Comparison of ENCODE assay signal across 10 cellular contexts in genomic region chr15:40846846-40847224, GRCh38. TPM values are rescaled to one million over a fixed set of nuclear protein-coding genes. Genes with fewer than 3 reads are reported as not detected.
DNase-seq lines count a peak whose midpoint lies in the region; ATAC-seq, FAIRE-seq and TF ChIP-seq lines count a peak whose summit lies in the region.
"Had no signal": no experiment of that assay in that cellular context is flagged by ENCODE, and none has a peak within 500 bp of the region (broad histone marks: within the 10 kb centered on the region; RNA-seq: fewer than 3 reads in every experiment).

No MANE protein-coding gene starts in this region.

- TF ChIP-seq RAD21 in GM12878 (IDR thresholded peaks at IDR 0.05; ENCODE audit: insufficient read depth, low read depth, low read length), result no peak

- H3K27ac Mint-ChIP-seq in CD4-positive, alpha-beta T cell, result peak overlapping the region; percentile 0
- peak overlapping the region; percentile 6 to 92 (median 88) for H3K27ac Mint-ChIP-seq in naive B cell
- no peak overlapping the region for H3K27ac Mint-ChIP-seq in activated naive CD4-positive, alpha-beta T cell treated with anti-CD3 and anti-CD28 coated beads, Interleukin-2, amount 50 U/mL, for 72 hours

- H3K4me1 ChIP-seq in GM12878 (ENCODE audit: control insufficient read depth, insufficient read depth, low read length), result peaks cover 26% of the 10 kb centered on the region

- no TSS peak for BruUV-seq in GM12878 (replicated peaks; lab: Mats Ljungman, UMichigan)

- peaks cover 9% of the 10 kb centered on the region for H3K27me3 Mint-ChIP-seq in CD4-positive, alpha-beta T cell
- no peaks in the 10 kb centered on the region for H3K27me3 Mint-ChIP-seq in naive B cell

- CTCF ChIA-PET in CD4-positive, alpha-beta T cell (lab: Charles Lee), result no interaction called here
- CTCF ChIA-PET in GM12878 (lab: Yijun Ruan, JAX), result interaction anchor here (0.9 to 8.8 kb wide), 11 partner anchors 12 to 167 kb away, joined by 3 to 140 read pairs (median 5); partner anchors contain the start of genes DNAJC17, VPS18 and ZFYVE19

- H2AFZ ChIP-seq in GM12878 (ENCODE audit: control insufficient read depth, low read depth, low read length), result peak overlapping the region; percentile 13

- no peak overlapping the region for H3K4me3 Mint-ChIP-seq in CD4-positive, alpha-beta T cell
- H3K4me3 Mint-ChIP-seq in naive B cell, result peak overlapping the region in 6 of 8 donors; percentile 2 to 91 (median 56)

- H3K27ac ChIP-seq in CD4-positive, alpha-beta T cell (ENCODE audit: low read depth, low read length), result no peak overlapping the region
- H3K27ac ChIP-seq in GM12878 (ENCODE audit: control insufficient read depth, insufficient read depth), result peak overlapping the region; percentile 76
- H3K27ac ChIP-seq: brain microvascular endothelial cell had no signal

- no peaks in the 10 kb centered on the region for H3K79me2 ChIP-seq in GM12878 (ENCODE audit: control insufficient read depth, insufficient read depth, low read length)

- H3K4me2 ChIP-seq in GM12878 (ENCODE audit: control insufficient read depth, insufficient read depth), result peak overlapping the region; percentile 86

- intact Hi-C loops in CD4-positive, alpha-beta T cell (cut with DNase I, micrococcal nuclease), result no loop called here
- intact Hi-C loops in GM12878 (cut with micrococcal nuclease; ENCODE audit: unreplicated experiment), result loop anchor here (5.0 to 10.0 kb wide), 2 partner anchors 40 to 268 kb away; partner anchors contain the start of genes DNAJC17, INO80 and ZFYVE19

- in situ Hi-C loops in GM12878 (cut with MboI), result no loop called here

- no peaks in the 10 kb centered on the region for H3K9me3 ChIP-seq in CD4-positive, alpha-beta T cell (ENCODE audit: control insufficient read depth, low read length)
- H3K9me3 ChIP-seq in GM12878 (replicated peaks; ENCODE audit: control insufficient read depth, insufficient read depth, low read length), result no peaks in the 10 kb centered on the region

- TF ChIP-seq EP300 in GM12878 (IDR thresholded peaks at IDR 0.05; ENCODE audit: borderline replicate concordance in 1 of 2, control insufficient read depth in 1 of 2, low read depth in 2 of 2, low read length in 2 of 2), result no peak

- FAIRE-seq in GM12878 (lab: Jason Lieb, UNC), result no peak

- no peaks in the 10 kb centered on the region for H3K27me3 ChIP-seq in CD4-positive, alpha-beta T cell (ENCODE audit: control insufficient read depth, insufficient read depth, low read length)
- peaks cover 1 to 3% of the 10 kb centered on the region in 2 experiments; a peak in 1 of 4 replicates for H3K27me3 ChIP-seq in GM12878 (replicated peaks in 1 of 2; ENCODE audit: control insufficient read depth in 2 of 2, insufficient read depth in 2 of 2, low read length in 1 of 2)

- H3K4me3 ChIP-seq in GM12878, result peak overlapping the region; percentile 45; the same call in 1 of the 2 replicates

- RAD21 ChIA-PET in GM12878 (lab: Charles Lee; ENCODE audit: unreplicated experiment), result interaction anchor here (0.8 to 5.0 kb wide), 9 partner anchors 11 to 62 kb away, joined by 3 to 41 read pairs (median 7); partner anchors contain the start of genes PPP1R14D, RHOV and VPS18

- peak overlapping the region; percentile 45 for H3K9ac ChIP-seq in GM12878 (ENCODE audit: control insufficient read depth, insufficient read depth, low read length)

- H3K4me1 Mint-ChIP-seq in CD4-positive, alpha-beta T cell (ENCODE audit: low read depth), result peaks cover 34% of the 10 kb centered on the region
- peaks cover 31 to 43% (median 39%) of the 10 kb centered on the region in 3 donors for H3K4me1 Mint-ChIP-seq in naive B cell

- no peaks in the 10 kb centered on the region for H3K36me3 ChIP-seq in GM12878 (ENCODE audit: control insufficient read depth in 2 of 2, insufficient read depth in 2 of 2, low read length in 1 of 2)
- H3K36me3 ChIP-seq: brain microvascular endothelial cell had no signal

- no peak for DNase-seq in CD4-positive, alpha-beta T cell
- DNase-seq in GM12878 (ENCODE audit: low read depth, low spot score) (no peak), naive B cell (no peak), HuH-7.5 (ENCODE audit: low spot score) (no peak), kidney glomerular epithelial cell (lab: John Stamatoyannopoulos, UW) (no peak)
- no peak for DNase-seq in activated naive CD4-positive, alpha-beta T cell treated with anti-CD3 and anti-CD28 coated beads, Interleukin-2, amount 50 U/mL, for 72 hours (ENCODE audit: low spot score in 2 of 2)
- DNase-seq: activated CD4-positive, alpha-beta T cell treated with anti-CD3 and anti-CD28 coated beads for 1 hour had no signal

- H3K36me3 Mint-ChIP-seq in CD4-positive, alpha-beta T cell (ENCODE audit: low read depth), result no peaks in the 10 kb centered on the region
- H3K36me3 Mint-ChIP-seq in naive B cell, result peaks cover 0 to 7% of the 10 kb centered on the region in 2 donors
- peaks cover 4 to 5% of the 10 kb centered on the region in 2 donors for H3K36me3 Mint-ChIP-seq in activated naive CD4-positive, alpha-beta T cell treated with anti-CD3 and anti-CD28 coated beads, Interleukin-2, amount 50 U/mL, for 72 hours

- no peak for TF ChIP-seq CTCF in CD4-positive, alpha-beta T cell (IDR thresholded peaks at IDR 0.05)
- TF ChIP-seq CTCF in GM12878 (IDR thresholded peaks at IDR 0.05 in 2 of 3, conservative IDR thresholded peaks at IDR 0.05 in 1 of 3; ENCODE audit: control insufficient read depth in 2 of 3, extremely low read depth in 1 of 3, insufficient read depth in 1 of 3, low read depth in 3 of 3, low read length in 3 of 3), result no peak

- ATAC-seq in CD4-positive, alpha-beta T cell (ENCODE audit: poor library complexity), result no peak
- ATAC-seq in HG02678 (IDR thresholded peaks at IDR 0.05; ENCODE audit: unreplicated experiment) (peak; percentile 24), GM12878 (peak; percentile 52), naive B cell (ENCODE audit: low read depth in 2 of 2) (no peak), HG02870 (IDR thresholded peaks at IDR 0.05; ENCODE audit: unreplicated experiment) (no peak)
- ATAC-seq in activated naive CD4-positive, alpha-beta T cell treated with anti-CD3 and anti-CD28 coated beads, Interleukin-2, amount 50 U/mL, for 72 hours, result no peak

- H4K20me1 ChIP-seq in GM12878 (ENCODE audit: control insufficient read depth, insufficient read depth), result no peaks in the 10 kb centered on the region

- POLR2A ChIA-PET in CD4-positive, alpha-beta T cell (lab: Charles Lee), result no interaction called here
- POLR2A ChIA-PET in GM12878 (lab: Charles Lee), result interaction anchor here (0.5 to 5.0 kb wide), 10 partner anchors 11 to 49 kb away, joined by 4 to 39 read pairs (median 6); partner anchors contain the start of genes DNAJC17, RHOV, VPS18 and ZFYVE19

- H3K9me3 Mint-ChIP-seq in CD4-positive, alpha-beta T cell, result no peaks in the 10 kb centered on the region
- H3K9me3 Mint-ChIP-seq in naive B cell, result no peaks in the 10 kb centered on the region
- no peaks in the 10 kb centered on the region for H3K9me3 Mint-ChIP-seq in activated naive CD4-positive, alpha-beta T cell treated with anti-CD3 and anti-CD28 coated beads, Interleukin-2, amount 50 U/mL, for 72 hours

- SMC1A ChIA-PET in GM12878 (lab: Charles Lee; ENCODE audit: uncharacterized antibody, unreplicated experiment), result interaction anchor here (0.6 to 5.0 kb wide), 15 partner anchors 12 to 337 kb away, joined by 3 to 47 read pairs (median 4); partner anchors contain the start of genes DNAJC17 and ZFYVE19

- no peak for TF ChIP-seq POLR2A in GM12878 (IDR thresholded peaks at IDR 0.05; ENCODE audit: low read depth, low read length)

RNA-seq across cellular contexts. Expression of gene SPINT1, which starts 3.0 kb away (rescaled TPM):
- total RNA-seq in CD4-positive, alpha-beta T cell, result 1 to 10 TPM; 1.0 to 1.6 TPM
- 46.9 and 54.3 TPM in 2 replicates for total RNA-seq in GM12878 (2013; cell fraction: nucleolus; rRNA removed)
- total RNA-seq in GM12878 (2014; rRNA removed) (18.8 and 18.9 TPM in 2 replicates), GM12878 (2014; rRNA removed; fragmentation: Illumina TruSeq; extraction: Trizol) (6.4 and 7.8 TPM in 2 replicates), GM12878 (2021) (26.6 and 28.6 TPM in 2 replicates)
- polyA plus RNA-seq in GM12878 (2011; ENCODE audit: low read depth), result 3.1 TPM
- polyA plus RNA-seq in GM12878 (2011; rRNA removed) (4.8 and 8.2 TPM in 2 replicates), GM12878 (2014; fragmentation: Illumina TruSeq; extraction: Trizol) (11.0 and 12.4 TPM in 2 replicates), GM12878 (2014; fragmentation: Nextera tagmentation; extraction: Ambion mirVana) (1 to 10 TPM; 3.5 to 4.0 TPM), GM12878 (2014; rRNA removed) (10.4 and 14.3 TPM in 2 replicates), GM12878 (2016; fragmentation: Nextera tagmentation; extraction: Ambion mirVana) (10 to 100 TPM; 10.1 to 12.1 TPM), naive B cell (ENCODE audit: low read depth in 6 of 6) (1 to 10 TPM; 3.8 to 7.0 (median 5.4) TPM)
- polyA plus RNA-seq in GM12878 (2011; cell fraction: cytosol; rRNA removed), result 17.8 and 26.2 TPM in 2 replicates
- 40.2 and 41.5 TPM in 2 replicates for polyA plus RNA-seq in GM12878 (2011; cell fraction: nucleus; rRNA removed)
- 8.4 and 9.5 TPM in 2 replicates for polyA plus RNA-seq in GM12878 (2012)
- 9.4 and 13.9 TPM in 2 replicates for polyA minus RNA-seq in GM12878 (2011; rRNA and poly(A)+ RNA removed)
- 7.1 and 13.0 TPM in 2 replicates for polyA minus RNA-seq in GM12878 (2011; cell fraction: cytosol; rRNA and poly(A)+ RNA removed)
- 11.2 and 12.2 TPM in 2 replicates for polyA minus RNA-seq in GM12878 (2011; cell fraction: nucleus; rRNA and poly(A)+ RNA removed)
- 1 to 10 TPM; 6.9 to 10.0 TPM for total RNA-seq in activated naive CD4-positive, alpha-beta T cell treated with anti-CD3 and anti-CD28 coated beads, Interleukin-2, amount 50 U/mL, for 72 hours

RNA-seq across cellular contexts. Expression of gene PPP1R14D, which starts 18.3 kb away (rescaled TPM):
- not detected for total RNA-seq in CD4-positive, alpha-beta T cell
- not detected in 2 replicates for total RNA-seq in GM12878 (2013; cell fraction: nucleolus; rRNA removed)
- not detected in 2 replicates for total RNA-seq in GM12878 (2014; rRNA removed)
- not detected in 2 replicates for total RNA-seq in GM12878 (2014; rRNA removed; fragmentation: Illumina TruSeq; extraction: Trizol)
- total RNA-seq in GM12878 (2021), result not detected in 2 replicates
- not detected for polyA plus RNA-seq in GM12878 (2011; ENCODE audit: low read depth)
- polyA plus RNA-seq in GM12878 (2011; rRNA removed), result 0.10 TPM in 1 of 2 replicates, not detected in the other
- not detected in 2 replicates for polyA plus RNA-seq in GM12878 (2011; cell fraction: cytosol; rRNA removed)
- polyA plus RNA-seq in GM12878 (2011; cell fraction: nucleus; rRNA removed), result not detected in 2 replicates
- polyA plus RNA-seq in GM12878 (2012), result not detected in 2 replicates
- not detected in 2 replicates for polyA plus RNA-seq in GM12878 (2014; fragmentation: Illumina TruSeq; extraction: Trizol)
- polyA plus RNA-seq in GM12878 (2014; fragmentation: Nextera tagmentation; extraction: Ambion mirVana), result not detected
- not detected in 2 replicates for polyA plus RNA-seq in GM12878 (2014; rRNA removed)
- not detected for polyA plus RNA-seq in GM12878 (2016; fragmentation: Nextera tagmentation; extraction: Ambion mirVana)
- not detected in 2 replicates for polyA minus RNA-seq in GM12878 (2011; rRNA and poly(A)+ RNA removed)
- polyA minus RNA-seq in GM12878 (2011; cell fraction: cytosol; rRNA and poly(A)+ RNA removed), result not detected in 2 replicates
- not detected in 2 replicates for polyA minus RNA-seq in GM12878 (2011; cell fraction: nucleus; rRNA and poly(A)+ RNA removed)
- polyA plus RNA-seq in naive B cell (ENCODE audit: low read depth in 6 of 6), result not detected
- total RNA-seq in activated naive CD4-positive, alpha-beta T cell treated with anti-CD3 and anti-CD28 coated beads, Interleukin-2, amount 50 U/mL, for 72 hours, result not detected

RNA-seq across cellular contexts. Expression of gene RHOV, which starts 27.2 kb away (rescaled TPM):
- total RNA-seq in CD4-positive, alpha-beta T cell, result under 1 TPM; 0.36 TPM
- 35.3 and 37.1 TPM in 2 replicates for total RNA-seq in GM12878 (2013; cell fraction: nucleolus; rRNA removed)
- total RNA-seq in GM12878 (2014; rRNA removed), result 11.5 and 13.0 TPM in 2 replicates
- total RNA-seq in GM12878 (2014; rRNA removed; fragmentation: Illumina TruSeq; extraction: Trizol), result 6.9 and 7.3 TPM in 2 replicates
- 13.3 and 15.0 TPM in 2 replicates for total RNA-seq in GM12878 (2021)
- 4.9 TPM for polyA plus RNA-seq in GM12878 (2011; ENCODE audit: low read depth)
- 30.2 and 39.3 TPM in 2 replicates for polyA plus RNA-seq in GM12878 (2011; rRNA removed)
- 39.3 and 50.0 TPM in 2 replicates for polyA plus RNA-seq in GM12878 (2011; cell fraction: cytosol; rRNA removed)
- 30.7 and 31.8 TPM in 2 replicates for polyA plus RNA-seq in GM12878 (2011; cell fraction: nucleus; rRNA removed)
- polyA plus RNA-seq in GM12878 (2012), result 8.8 and 14.8 TPM in 2 replicates
- 7.6 and 7.8 TPM in 2 replicates for polyA plus RNA-seq in GM12878 (2014; fragmentation: Illumina TruSeq; extraction: Trizol)
- 1 to 10 TPM in 1 of 2 experiments, under 1 TPM in 1; 0.24 to 1.3 TPM for polyA plus RNA-seq in GM12878 (2014; fragmentation: Nextera tagmentation; extraction: Ambion mirVana)
- polyA plus RNA-seq in GM12878 (2014; rRNA removed), result 15.7 and 16.5 TPM in 2 replicates
- 10 to 100 TPM in 1 of 2 experiments, 1 to 10 TPM in 1; 8.2 to 10.5 TPM for polyA plus RNA-seq in GM12878 (2016; fragmentation: Nextera tagmentation; extraction: Ambion mirVana)
- 17.9 and 35.2 TPM in 2 replicates for polyA minus RNA-seq in GM12878 (2011; rRNA and poly(A)+ RNA removed)
- 13.5 and 20.2 TPM in 2 replicates for polyA minus RNA-seq in GM12878 (2011; cell fraction: cytosol; rRNA and poly(A)+ RNA removed)
- 21.9 and 25.2 TPM in 2 replicates for polyA minus RNA-seq in GM12878 (2011; cell fraction: nucleus; rRNA and poly(A)+ RNA removed)
- not detected for polyA plus RNA-seq in naive B cell (ENCODE audit: low read depth in 6 of 6)
- total RNA-seq in activated naive CD4-positive, alpha-beta T cell treated with anti-CD3 and anti-CD28 coated beads, Interleukin-2, amount 50 U/mL, for 72 hours, result under 1 TPM in 1 of 2 donors, not detected in 1; 0.72 TPM

RNA-seq across cellular contexts. Expression of gene DNAJC17, which starts 39.6 kb away (rescaled TPM):
- total RNA-seq in CD4-positive, alpha-beta T cell, result 10 to 100 TPM; 14.4 to 17.9 TPM
- 49.9 and 53.9 TPM in 2 replicates for total RNA-seq in GM12878 (2013; cell fraction: nucleolus; rRNA removed)
- total RNA-seq in GM12878 (2014; rRNA removed), result 39.2 and 42.8 TPM in 2 replicates
- 43.4 and 51.1 TPM in 2 replicates for total RNA-seq in GM12878 (2014; rRNA removed; fragmentation: Illumina TruSeq; extraction: Trizol)
- 39.3 and 43.5 TPM in 2 replicates for total RNA-seq in GM12878 (2021)
- 16.0 TPM for polyA plus RNA-seq in GM12878 (2011; ENCODE audit: low read depth)
- 34.0 and 39.9 TPM in 2 replicates for polyA plus RNA-seq in GM12878 (2011; rRNA removed)
- 41.5 and 71.0 TPM in 2 replicates for polyA plus RNA-seq in GM12878 (2011; cell fraction: cytosol; rRNA removed)
- polyA plus RNA-seq in GM12878 (2011; cell fraction: nucleus; rRNA removed), result 55.1 and 65.9 TPM in 2 replicates
- 25.8 and 27.8 TPM in 2 replicates for polyA plus RNA-seq in GM12878 (2012)
- 52.7 and 62.8 TPM in 2 replicates for polyA plus RNA-seq in GM12878 (2014; fragmentation: Illumina TruSeq; extraction: Trizol)
- 10 to 100 TPM in 1 of 2 experiments, 1 to 10 TPM in 1; 6.1 to 11.5 TPM for polyA plus RNA-seq in GM12878 (2014; fragmentation: Nextera tagmentation; extraction: Ambion mirVana)
- 50.2 and 61.0 TPM in 2 replicates for polyA plus RNA-seq in GM12878 (2014; rRNA removed)
- 10 to 100 TPM; 48.0 to 55.7 TPM for polyA plus RNA-seq in GM12878 (2016; fragmentation: Nextera tagmentation; extraction: Ambion mirVana)
- 20.0 and 29.1 TPM in 2 replicates for polyA minus RNA-seq in GM12878 (2011; rRNA and poly(A)+ RNA removed)
- 11.4 and 12.1 TPM in 2 replicates for polyA minus RNA-seq in GM12878 (2011; cell fraction: cytosol; rRNA and poly(A)+ RNA removed)
- 8.7 and 14.6 TPM in 2 replicates for polyA minus RNA-seq in GM12878 (2011; cell fraction: nucleus; rRNA and poly(A)+ RNA removed)
- 10 to 100 TPM; 13.7 to 45.8 (median 28.7) TPM for polyA plus RNA-seq in naive B cell (ENCODE audit: low read depth in 6 of 6)
- total RNA-seq in activated naive CD4-positive, alpha-beta T cell treated with anti-CD3 and anti-CD28 coated beads, Interleukin-2, amount 50 U/mL, for 72 hours, result 10 to 100 TPM; 20.2 to 36.1 TPM

RNA-seq across cellular contexts. Expression of gene ZFYVE19, which starts 39.9 kb away (rescaled TPM):
- 10 to 100 TPM; 12.0 to 13.0 TPM for total RNA-seq in CD4-positive, alpha-beta T cell
- total RNA-seq in GM12878 (2013; cell fraction: nucleolus; rRNA removed), result 61.9 and 67.4 TPM in 2 replicates
- 16.8 and 20.2 TPM in 2 replicates for total RNA-seq in GM12878 (2014; rRNA removed)
- 11.5 and 12.4 TPM in 2 replicates for total RNA-seq in GM12878 (2014; rRNA removed; fragmentation: Illumina TruSeq; extraction: Trizol)
- total RNA-seq in GM12878 (2021), result 14.9 and 17.1 TPM in 2 replicates
- polyA plus RNA-seq in GM12878 (2011; ENCODE audit: low read depth), result 10.3 TPM
- polyA plus RNA-seq in GM12878 (2011; rRNA removed), result 23.7 and 36.3 TPM in 2 replicates
- 48.4 and 52.3 TPM in 2 replicates for polyA plus RNA-seq in GM12878 (2011; cell fraction: cytosol; rRNA removed)
- polyA plus RNA-seq in GM12878 (2011; cell fraction: nucleus; rRNA removed), result 147 and 170 TPM in 2 replicates
- 18.4 and 19.2 TPM in 2 replicates for polyA plus RNA-seq in GM12878 (2012)
- 22.2 and 27.3 TPM in 2 replicates for polyA plus RNA-seq in GM12878 (2014; fragmentation: Illumina TruSeq; extraction: Trizol)
- 1 to 10 TPM; 1.7 to 4.4 TPM for polyA plus RNA-seq in GM12878 (2014; fragmentation: Nextera tagmentation; extraction: Ambion mirVana)
- polyA plus RNA-seq in GM12878 (2014; rRNA removed), result 27.1 and 30.7 TPM in 2 replicates
- 10 to 100 TPM; 16.0 to 17.2 TPM for polyA plus RNA-seq in GM12878 (2016; fragmentation: Nextera tagmentation; extraction: Ambion mirVana)
- polyA minus RNA-seq in GM12878 (2011; rRNA and poly(A)+ RNA removed), result 31.0 and 42.7 TPM in 2 replicates
- polyA minus RNA-seq in GM12878 (2011; cell fraction: cytosol; rRNA and poly(A)+ RNA removed), result 9.1 and 18.2 TPM in 2 replicates
- 26.5 and 36.1 TPM in 2 replicates for polyA minus RNA-seq in GM12878 (2011; cell fraction: nucleus; rRNA and poly(A)+ RNA removed)
- 10 to 100 TPM in 5 of 6 donors, 1 to 10 TPM in 1; 9.5 to 27.7 (median 12.9) TPM for polyA plus RNA-seq in naive B cell (ENCODE audit: low read depth in 6 of 6)
- 10 to 100 TPM; 24.6 to 26.6 TPM for total RNA-seq in activated naive CD4-positive, alpha-beta T cell treated with anti-CD3 and anti-CD28 coated beads, Interleukin-2, amount 50 U/mL, for 72 hours

Comparison
In these comparisons a context has a peak if more than half of its experiments do, and no peak if none do; other contexts are left out.
1. ATAC-seq: peak in HG02678 (single experiment) and GM12878 (single experiment); none in CD4-positive, alpha-beta T cell (single experiment), naive B cell (0 of 2), activated naive CD4-positive, alpha-beta T cell treated with anti-CD3 and anti-CD28 coated beads, Interleukin-2, amount 50 U/mL, for 72 hours (0 of 2) and HG02870 (single experiment).
2. H3K27ac Mint-ChIP-seq: peak in CD4-positive, alpha-beta T cell (single experiment) and naive B cell (6 of 6); none in activated naive CD4-positive, alpha-beta T cell treated with anti-CD3 and anti-CD28 coated beads, Interleukin-2, amount 50 U/mL, for 72 hours (0 of 2).
3. RNA of gene RHOV, which starts 27.2 kb away (total RNA-seq): 6.9 to 37.1 TPM in GM12878; 0.72 TPM in activated naive CD4-positive, alpha-beta T cell treated with anti-CD3 and anti-CD28 coated beads, Interleukin-2, amount 50 U/mL, for 72 hours and 0.36 TPM in CD4-positive, alpha-beta T cell; every median in the first group is over 4 times any median in the second.